ENCODE assay signal across 19 cellular contexts in the genomic region with DNA sequence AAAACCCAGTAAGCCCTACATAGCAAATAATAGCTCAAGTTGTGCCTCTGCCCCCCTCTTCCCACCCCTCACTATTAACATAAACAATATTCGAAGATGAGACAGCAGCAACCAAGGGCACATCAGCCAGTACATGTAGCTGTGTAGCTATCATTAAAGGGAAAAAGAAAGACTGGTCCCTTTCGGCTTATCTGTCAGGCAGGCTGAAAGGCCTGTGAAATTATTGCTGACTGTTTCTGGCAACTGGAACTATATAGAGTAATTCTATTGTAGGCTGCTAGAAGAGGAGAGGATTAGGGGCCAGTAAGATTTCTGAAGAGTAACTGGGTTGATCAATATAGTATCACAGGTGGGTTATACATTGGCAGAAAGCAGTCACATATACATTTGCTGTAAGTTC. TPM values are rescaled to one million over a fixed set of nuclear protein-coding genes. Genes with fewer than 3 reads are reported as not detected.
DNase-seq lines count a peak whose midpoint lies in the region; ATAC-seq and TF ChIP-seq lines count a peak whose summit lies in the region.
"Had no signal": no experiment of that assay in that cellular context is flagged by ENCODE, and none has a peak within 500 bp of the region (broad histone marks: within the 10 kb centered on the region; RNA-seq: fewer than 3 reads in every experiment).

No MANE protein-coding gene starts in this region.

- no peak overlapping the region for H2BK15ac ChIP-seq in mesendoderm (replicated peaks; ENCODE audit: low read depth)

- H3K27me3 Mint-ChIP-seq in activated naive CD4-positive, alpha-beta T cell treated with anti-CD3 and anti-CD28 coated beads, Interleukin-2, amount 50 U/mL, for 24 hours: no peaks in the 10 kb centered on the region
- H3K27me3 Mint-ChIP-seq: CD4-positive, alpha-beta memory T cell had no signal

- H3K27ac Mint-ChIP-seq in activated naive CD4-positive, alpha-beta T cell treated with anti-CD3 and anti-CD28 coated beads, Interleukin-2, amount 50 U/mL, for 24 hours: peak overlapping the region; percentile 46
- H3K27ac Mint-ChIP-seq: CD14-positive monocyte; CD4-positive, alpha-beta memory T cell; GM23338 had no signal

- H3K4ac ChIP-seq in mesendoderm (ENCODE audit: low read depth, low read length): no peak overlapping the region

- no peak overlapping the region for H3K23ac ChIP-seq in mesendoderm (ENCODE audit: low read length)

- no peak overlapping the region for H4K8ac ChIP-seq in mesendoderm (ENCODE audit: low read depth, low read length)

- H3K36me3 ChIP-seq in heart right ventricle: peaks cover 0 to 87% (median 10%) of the 10 kb centered on the region in 9 donors
- peaks cover 2% of the 10 kb centered on the region for H3K36me3 ChIP-seq in mesendoderm (ENCODE audit: control insufficient read depth, insufficient read depth, low read length)
- no peaks in the 10 kb centered on the region for H3K36me3 ChIP-seq in right lobe of liver

- TF ChIP-seq POLR2A in right lobe of liver (IDR thresholded peaks at IDR 0.05): no peak

- H3K79me1 ChIP-seq in mesendoderm (ENCODE audit: low read length): no peaks in the 10 kb centered on the region

- H3K27ac ChIP-seq in heart right ventricle (peak overlapping the region in 7 of 10 donors; percentile 8 to 72 (median 53)), mesendoderm (ENCODE audit: low read depth, low read length) (peak overlapping the region; percentile 15), right lobe of liver (no peak overlapping the region)
- H3K27ac ChIP-seq: BLaER1, HL-60 had no signal

- no peaks in the 10 kb centered on the region for H3K79me2 ChIP-seq in mesendoderm (ENCODE audit: control insufficient read depth, insufficient read depth, low read length)

- H3K18ac ChIP-seq in mesendoderm (ENCODE audit: low read length): no peak overlapping the region

- H3K4me1 ChIP-seq in heart right ventricle (peaks cover 0 to 22% (median 4%) of the 10 kb centered on the region in 9 donors), mesendoderm (ENCODE audit: control insufficient read depth, low read depth, low read length) (peaks cover 5% of the 10 kb centered on the region), right lobe of liver (no peaks in the 10 kb centered on the region)
- H3K4me1 ChIP-seq: BLaER1 had no signal

- H3K4me2 ChIP-seq in mesendoderm (ENCODE audit: low read length): no peak overlapping the region
- H3K4me2 ChIP-seq: BLaER1, GM23338 had no signal

- ATAC-seq in heart right ventricle (peak in 4 of 8 donors; percentile 17 to 55 (median 38)), left cardiac atrium (no peak), right lobe of liver (no peak), HG02571 (IDR thresholded peaks at IDR 0.05; ENCODE audit: unreplicated experiment) (no peak)
- ATAC-seq: GM23338 had no signal

- no peak overlapping the region for H2AK5ac ChIP-seq in mesendoderm (ENCODE audit: low read length)

- no peaks in the 10 kb centered on the region for H3K4me1 Mint-ChIP-seq in activated naive CD4-positive, alpha-beta T cell treated with anti-CD3 and anti-CD28 coated beads, Interleukin-2, amount 50 U/mL, for 24 hours
- H3K4me1 Mint-ChIP-seq: CD14-positive monocyte had no signal

- H3K9ac ChIP-seq in mesendoderm (ENCODE audit: low read length): no peak overlapping the region
- H3K9ac ChIP-seq: BLaER1 had no signal

- intact Hi-C loops in heart right ventricle (cut with DNase I): no loop called here
- intact Hi-C loops in left cardiac atrium (cut with DNase I): loop anchor here in 1 of 2 donors (10.0 kb wide), 1 partner anchor 60 kb away; no protein-coding TSS in a partner anchor
- intact Hi-C loops in right lobe of liver (cut with DNase I): no loop called here

- peaks cover 25% of the 10 kb centered on the region for H3K36me3 Mint-ChIP-seq in activated naive CD4-positive, alpha-beta T cell treated with anti-CD3 and anti-CD28 coated beads, Interleukin-2, amount 50 U/mL, for 24 hours

- peaks cover under 1% of the 10 kb centered on the region for H3K9me3 Mint-ChIP-seq in activated naive CD4-positive, alpha-beta T cell treated with anti-CD3 and anti-CD28 coated beads, Interleukin-2, amount 50 U/mL, for 24 hours
- H3K9me3 Mint-ChIP-seq: CD4-positive, alpha-beta memory T cell; GM23338 had no signal

- H4K5ac ChIP-seq in mesendoderm (ENCODE audit: low read length): no peak overlapping the region

- no peak overlapping the region for H3K4me3 Mint-ChIP-seq in activated naive CD4-positive, alpha-beta T cell treated with anti-CD3 and anti-CD28 coated beads, Interleukin-2, amount 50 U/mL, for 24 hours
- H3K4me3 Mint-ChIP-seq: CD14-positive monocyte; CD4-positive, alpha-beta memory T cell; GM23338 had no signal

- H2BK5ac ChIP-seq in mesendoderm (ENCODE audit: low read length): no peak overlapping the region

- H3K56ac ChIP-seq in mesendoderm (ENCODE audit: low read length): no peak overlapping the region

- 39 to 54% methylated on average over 2 of the region's 2 CpGs for WGBS in heart right ventricle, 2 donors
- WGBS in mesendoderm (ENCODE audit: extremely low coverage, insufficient coverage, low lambda C conversion rate): no CpG with 5 or more reads among the region's 2 CpGs
- 69% methylated on average over 2 of the region's 2 CpGs for WGBS in right lobe of liver (ENCODE audit: insufficient coverage, low coverage, low lambda C conversion rate, missing lambda C conversion rate)

- TF ChIP-seq CTCF in heart right ventricle (IDR thresholded peaks at IDR 0.05) (no peak), right lobe of liver (IDR thresholded peaks at IDR 0.05) (no peak)

- no peak overlapping the region for H3K4me3 ChIP-seq in heart right ventricle
- H3K4me3 ChIP-seq in mesendoderm (ENCODE audit: low read length): no peak overlapping the region
- H3K4me3 ChIP-seq in right lobe of liver: no peak overlapping the region
- H3K4me3 ChIP-seq: BLaER1, GM23338 had no signal

- no peak overlapping the region for H2BK120ac ChIP-seq in mesendoderm (ENCODE audit: low read depth, low read length)

- H3K9me3 ChIP-seq in heart right ventricle: peaks cover 0 to 3% (median 0%) of the 10 kb centered on the region in 11 donors
- H3K9me3 ChIP-seq in right lobe of liver: no peaks in the 10 kb centered on the region

- H3K27me3 ChIP-seq in heart right ventricle: no peaks in the 10 kb centered on the region
- H3K27me3 ChIP-seq in mesendoderm (ENCODE audit: insufficient read depth, low read length, poor library complexity): no peaks in the 10 kb centered on the region
- no peaks in the 10 kb centered on the region for H3K27me3 ChIP-seq in right lobe of liver
- H3K27me3 ChIP-seq: BLaER1 had no signal

- no peak for DNase-seq in activated naive CD4-positive, alpha-beta T cell treated with Interleukin-2 at 50 U/mL for 16 hours
- DNase-seq in heart right ventricle: no peak
- no peak for DNase-seq in left cardiac atrium
- DNase-seq in mesendoderm: no peak
- DNase-seq in right lobe of liver: no peak
- DNase-seq: 8988T; CD4-positive, alpha-beta memory T cell; DMS153; DMS79 treated with DMSO at 0.1 percent for 48 hours; GF-D8; HCEC 1CT had no signal

RNA-seq across cellular contexts. Expression of gene RASL10B, which starts 36.5 kb away (rescaled TPM):
- total RNA-seq in heart right ventricle (10 to 100 TPM in 9 of 10 donors, 1 to 10 TPM in 1; 9.0 to 26.2 (median 11.9) TPM), left cardiac atrium (10 to 100 TPM; 23.9 to 24.7 TPM), right lobe of liver (1 to 10 TPM in 5 of 6 experiments, under 1 TPM in 1; 0.31 to 2.8 (median 2.3) TPM)
- polyA plus RNA-seq in heart right ventricle: 1 to 10 TPM; 3.9 to 6.9 TPM
- polyA plus RNA-seq in mesendoderm (2013, experiment 1 of 2): 10.0 TPM
- 10.2 TPM for polyA plus RNA-seq in mesendoderm (2013, experiment 2 of 2)
- polyA plus RNA-seq: CD14-positive monocyte had no signal

RNA-seq across cellular contexts. Expression of gene GAS2L2, which starts 58.1 kb away (rescaled TPM):
- total RNA-seq in heart right ventricle (under 1 TPM in 6 of 10 donors, not detected in 4; 0.09 to 0.89 (median 0.14) TPM), left cardiac atrium (1 to 10 TPM in 1 of 2 donors, under 1 TPM in 1; 0.47 to 1.1 TPM), right lobe of liver (not detected)
- polyA plus RNA-seq in heart right ventricle: under 1 TPM; 0.03 to 0.15 TPM
- polyA plus RNA-seq in mesendoderm (2013, experiment 1 of 2): 0.03 TPM
- 0.01 TPM for polyA plus RNA-seq in mesendoderm (2013, experiment 2 of 2)
- total RNA-seq: A673, GM23338 had no signal
- polyA plus RNA-seq: AG04450, CD14-positive monocyte had no signal

Comparison
In these comparisons a context has a peak if more than half of its experiments do, and no peak if none do; other contexts are left out.
1. H3K27ac ChIP-seq: peak in heart right ventricle (7 of 10) and mesendoderm (single experiment); none in right lobe of liver (0 of 3).